33 cellular contexts compared by ENCODE assay signal in the genomic region with DNA sequence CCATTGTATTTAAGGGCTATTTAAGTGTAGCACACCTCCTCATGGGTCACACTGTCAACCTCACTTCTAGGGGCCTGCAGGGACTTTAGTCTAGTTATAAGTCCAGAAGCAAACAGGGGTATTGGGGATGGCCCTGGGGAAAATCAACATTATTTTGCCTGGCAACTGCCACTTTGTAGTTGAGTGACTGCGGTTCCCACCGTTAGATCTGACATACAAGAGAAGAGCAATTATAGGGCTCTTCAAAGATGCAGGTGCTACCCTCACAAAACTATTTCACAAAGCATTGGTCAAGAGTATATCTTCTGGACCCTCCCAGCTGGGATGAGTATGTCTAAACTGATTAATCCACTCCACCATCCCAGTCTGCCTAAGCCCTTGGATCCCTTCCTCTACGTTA.
"Had no signal": no experiment of that assay in that cellular context is flagged by ENCODE, and none has a peak within 500 bp of the region (broad histone marks: within the 10 kb centered on the region; RNA-seq: fewer than 3 reads in every experiment).

No MANE protein-coding gene starts in this region.

- H3K36me3 ChIP-seq: MG63 had no signal

- H3K4me3 ChIP-seq: MG63 had no signal

- DNase-seq: Kasumi-1, MG63, MM.1S, MV-4-11, NCI-H1048, NCI-H1092, NCI-H1092 treated with DMSO at 0.1 percent for 48 hours, NCI-H1105, NCI-H1105 treated with DMSO at 0.1 percent for 48 hours, NCI-H1417, NCI-H1417 treated with DMSO at 0.1 percent for 48 hours, NCI-H1436, NCI-H1436 treated with DMSO at 0.1 percent for 48 hours, NCI-H146, NCI-H1694, NCI-H1694 treated with DMSO at 0.1 percent for 48 hours, NCI-H187, NCI-H187 treated with DMSO at 0.1 percent for 48 hours, NCI-H1930, NCI-H2029, NCI-H2029 treated with DMSO at 0.1 percent for 48 hours, NCI-H2081, NCI-H2081 treated with DMSO at 0.1 percent for 48 hours, NCI-H2107, NCI-H2171, NCI-H2171 treated with DMSO at 0.1 percent for 48 hours, NCI-H2227 treated with DMSO at 0.1 percent for 48 hours, NCI-H226, NCI-H345, NCI-H446, NCI-H446 treated with DMSO at 0.1 percent for 48 hours, NCI-H510A, NCI-H510A treated with DMSO at 0.1 percent for 48 hours had no signal

- H3K9me3 ChIP-seq: MG63 had no signal

- H3K27me3 ChIP-seq: MG63 had no signal
